ENCODE assay signal across 10 cellular contexts in the genomic region with DNA sequence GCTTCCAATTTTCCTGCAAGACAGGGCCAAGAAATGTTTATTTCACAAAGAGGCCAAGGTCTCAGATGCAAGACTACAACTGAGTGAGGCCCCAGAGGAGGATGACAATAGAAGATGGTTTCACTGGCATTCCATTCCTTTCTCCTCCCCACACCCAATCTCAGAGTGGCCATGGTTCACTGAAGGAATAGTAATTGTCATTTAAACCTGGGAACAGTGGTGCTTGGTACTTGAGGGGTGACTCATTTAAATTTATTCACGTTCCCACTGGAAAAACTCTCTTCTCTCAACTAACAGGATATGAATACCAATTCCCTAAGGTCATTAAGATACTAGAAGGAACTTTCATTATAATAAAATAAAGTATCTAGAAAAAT. TPM values are rescaled to one million over a fixed set of nuclear protein-coding genes. Genes with fewer than 3 reads are reported as not detected.
DNase-seq lines count a peak whose midpoint lies in the region; ATAC-seq and TF ChIP-seq lines count a peak whose summit lies in the region.
"Had no signal": no experiment of that assay in that cellular context is flagged by ENCODE, and none has a peak within 500 bp of the region (broad histone marks: within the 10 kb centered on the region; RNA-seq: fewer than 3 reads in every experiment).

No MANE protein-coding gene starts in this region.

- ATAC-seq in heart right ventricle (peak in 7 of 8 donors; percentile 4 to 50 (median 38)), GM18868 (IDR thresholded peaks at IDR 0.05; ENCODE audit: unreplicated experiment) (no peak)

- H3K36me3 ChIP-seq in ascending aorta (no peaks in the 10 kb centered on the region), heart right ventricle (no peaks in the 10 kb centered on the region), WERI-Rb-1 (no peaks in the 10 kb centered on the region)

- H3K4me1 ChIP-seq in ascending aorta (peaks cover 0 to 16% of the 10 kb centered on the region in 2 donors), heart right ventricle (peaks cover 0 to 66% (median 23%) of the 10 kb centered on the region in 9 donors)

- H3K27ac ChIP-seq in ascending aorta: peak overlapping the region; percentile 67 to 83
- H3K27ac ChIP-seq in heart right ventricle: peak overlapping the region in 6 of 10 donors; percentile 40 to 84 (median 72)
- peak overlapping the region in 14 of 21 experiments; percentile 11 to 64 (median 42) for H3K27ac ChIP-seq in skin epidermis
- H3K27ac ChIP-seq in WERI-Rb-1: no peak overlapping the region

- H3K4me3 ChIP-seq in ascending aorta (no peak overlapping the region), heart right ventricle (no peak overlapping the region), skin epidermis (no peak overlapping the region), WERI-Rb-1 (ENCODE audit: low read depth, low read length) (no peak overlapping the region)

- TF ChIP-seq CTCF in ascending aorta (IDR thresholded peaks at IDR 0.05): no peak
- no peak for TF ChIP-seq CTCF in heart right ventricle (IDR thresholded peaks at IDR 0.05)
- TF ChIP-seq CTCF in GM10248 (IDR thresholded peaks at IDR 0.05; ENCODE audit: control extremely low read depth, extremely low read depth, low read depth, missing control alignments): no peak
- TF ChIP-seq CTCF in WERI-Rb-1 (IDR thresholded peaks at IDR 0.05; ENCODE audit: low read depth, low read length): no peak

- CTCF ChIA-PET in GM10248 (lab: Yijun Ruan, JAX): interaction anchor here (1.0 to 1.1 kb wide), 2 partner anchors 10 to 17 kb away, joined by 3 read pairs; no protein-coding TSS in a partner anchor

- DNase-seq in H4 (ENCODE audit: low spot score) (peak; percentile 36), ascending aorta (ENCODE audit: low spot score in 2 of 2) (no peak), heart right ventricle (no peak), GM10248 (ENCODE audit: extremely low spot score) (no peak), globus pallidus (ENCODE audit: low spot score) (no peak), WERI-Rb-1 (no peak)
- DNase-seq: effector CD8-positive, alpha-beta T cell; naive B cell had no signal

- POLR2A ChIA-PET in GM10248 (lab: Yijun Ruan, JAX): no interaction called here

- H3K9me3 ChIP-seq in ascending aorta (no peaks in the 10 kb centered on the region), heart right ventricle (no peaks in the 10 kb centered on the region), WERI-Rb-1 (ENCODE audit: severe bottlenecking) (no peaks in the 10 kb centered on the region)

- intact Hi-C loops in ascending aorta (cut with DNase I) (loop anchor here (5.0 to 10.0 kb wide), 2 partner anchors 38 to 450 kb away; a partner anchor contains a TSS), heart right ventricle (cut with DNase I) (no loop called here)

- 44 to 45% methylated on average over 1 of the region's 1 CpG for WGBS in heart right ventricle, 2 donors

- H3K27me3 ChIP-seq in ascending aorta (no peaks in the 10 kb centered on the region), heart right ventricle (no peaks in the 10 kb centered on the region), WERI-Rb-1 (ENCODE audit: insufficient read depth, low read depth, severe bottlenecking) (no peaks in the 10 kb centered on the region)

RNA-seq across cellular contexts. Expression of a gene that starts 35.3 kb away (rescaled TPM):
- total RNA-seq in H4 (2014; rRNA removed; shearing (Covaris generic)): 26.7 and 45.3 TPM in 2 replicates
- total RNA-seq in ascending aorta: not detected
- total RNA-seq in heart right ventricle: 10 to 100 TPM in 2 of 10 donors, 1 to 10 TPM in 1, under 1 TPM in 6, not detected in 1; 0.23 to 19.3 (median 0.72) TPM
- polyA plus RNA-seq in heart right ventricle: under 1 TPM; 0.64 to 0.80 TPM
